Comparison of ENCODE assay signal across 16 cellular contexts in genomic region chr2:12313445-12314118, GRCh38.
DNase-seq lines count a peak whose midpoint lies in the region; ATAC-seq lines count a peak whose summit lies in the region.
"Had no signal": no experiment of that assay in that cellular context is flagged by ENCODE, and none has a peak within 500 bp of the region (broad histone marks: within the 10 kb centered on the region; RNA-seq: fewer than 3 reads in every experiment).

No MANE protein-coding gene starts in this region.

- ATAC-seq in Right ventricle myocardium superior (ENCODE audit: poor library complexity) (peak; percentile 43), T-cell (replicated peaks in 1 of 4) (peak in 3 of 4 experiments; percentile 51 to 63 (median 60)), left ventricle myocardium superior (peak; percentile 11), aorta (ENCODE audit: low FRiP score) (peak; percentile 9), HG02973 (IDR thresholded peaks at IDR 0.05; ENCODE audit: unreplicated experiment) (no peak)
- ATAC-seq: lower lobe of right lung, sciatic nerve, T-helper 17 cell had no signal

- CTCF ChIA-PET in T-cell (lab: Charles Lee), result no interaction called here

- DNase-seq in Right ventricle myocardium superior (no peak), cardiac septum (ENCODE audit: low spot score) (no peak), T-cell (no peak), left ventricle myocardium superior (no peak), aorta (no peak), activated T-cell treated with anti-CD3 and anti-CD28 coated beads for 4 hours (no peak)
- DNase-seq in stimulated activated naive CD4-positive, alpha-beta T cell treated with Interleukin-2 at 50 U/mL for 16 hours (lab: John Stamatoyannopoulos, UW), result no peak
- DNase-seq: activated CD4-positive, alpha-beta T cell treated with anti-CD3 and anti-CD28 coated beads for 4 hours; Kasumi-1; lower lobe of right lung; stimulated activated CD4-positive, alpha-beta T cell treated with anti-CD3 and anti-CD28 coated beads, Interleukin-4, amount 100 ng/mL, for 24 hours; T-helper 17 cell had no signal

- 36 to 38% methylated on average over 6 of the region's 6 CpGs for WGBS in aorta, 2 donors

- no peaks in the 10 kb centered on the region for H3K36me3 Mint-ChIP-seq in T-cell

- no peaks in the 10 kb centered on the region for H3K9me3 Mint-ChIP-seq in T-cell

- POLR2A ChIA-PET in T-cell (lab: Charles Lee), result no interaction called here

- no peak overlapping the region for H3K4me3 ChIP-seq in aorta (ENCODE audit: low read length in 2 of 2)
- H3K4me3 ChIP-seq: lower lobe of right lung, tibial nerve had no signal

- H3K36me3 ChIP-seq in aorta (ENCODE audit: control insufficient read depth in 1 of 2, insufficient read depth in 2 of 2, low read length in 1 of 2), result no peaks in the 10 kb centered on the region
- H3K36me3 ChIP-seq: lower lobe of right lung, neutrophil, tibial nerve had no signal

- peaks cover 0 to 2% of the 10 kb centered on the region in 2 donors for H3K4me1 ChIP-seq in aorta (ENCODE audit: control insufficient read depth in 1 of 2, insufficient read depth in 2 of 2, low read length in 2 of 2)

- H3K27ac Mint-ChIP-seq in T-cell, result peak overlapping the region in 1 of 2 donors; percentile 11
- H3K27ac Mint-ChIP-seq: T-helper 17 cell had no signal

- no peak overlapping the region for H3K4me3 Mint-ChIP-seq in T-cell
- H3K4me3 Mint-ChIP-seq: T-helper 17 cell had no signal

- peaks cover 45 to 51% (median 50%) of the 10 kb centered on the region in 3 donors for H3K4me1 Mint-ChIP-seq in T-cell

- no peaks in the 10 kb centered on the region for H3K27me3 ChIP-seq in aorta (ENCODE audit: control insufficient read depth in 1 of 2, insufficient read depth in 2 of 2, low read length in 1 of 2)
- H3K27me3 ChIP-seq: neutrophil, tibial nerve had no signal

- H3K9me3 ChIP-seq in aorta (ENCODE audit: control insufficient read depth, low read length), result no peaks in the 10 kb centered on the region
- H3K9me3 ChIP-seq: lower lobe of right lung, neutrophil, tibial nerve had no signal

- no peaks in the 10 kb centered on the region for H3K27me3 Mint-ChIP-seq in T-cell
- H3K27me3 Mint-ChIP-seq: T-helper 17 cell had no signal

- intact Hi-C loops in Right ventricle myocardium superior (cut with DNase I) (no loop called here), cardiac septum (cut with DNase I) (no loop called here), left ventricle myocardium superior (cut with micrococcal nuclease) (no loop called here), aorta (cut with DNase I) (loop anchor here in 1 of 2 donors (10.0 kb wide), 3 partner anchors 79 to 449 kb away; no protein-coding TSS in a partner anchor)

- peak overlapping the region in 1 of 2 donors; percentile 30 for H3K27ac ChIP-seq in aorta (ENCODE audit: low read depth in 1 of 2, low read length in 2 of 2)
- H3K27ac ChIP-seq: lower lobe of right lung, neutrophil, tibial nerve had no signal
